ENCODE assay signal across 11 cellular contexts in genomic region chr3:175346573-175347356, GRCh38.
DNase-seq lines count a peak whose midpoint lies in the region; ATAC-seq, FAIRE-seq and TF ChIP-seq lines count a peak whose summit lies in the region.
"Had no signal": no experiment of that assay in that cellular context is flagged by ENCODE, and none has a peak within 500 bp of the region (broad histone marks: within the 10 kb centered on the region; RNA-seq: fewer than 3 reads in every experiment).

No MANE protein-coding gene starts in this region.

- ATAC-seq in GM12878 (peak; percentile 90), left lobe of liver (peak; percentile 72), HG03095 (IDR thresholded peaks at IDR 0.05; ENCODE audit: unreplicated experiment) (no peak), HG03280 (IDR thresholded peaks at IDR 0.05; ENCODE audit: unreplicated experiment) (no peak)

- no peak overlapping the region for H2AFZ ChIP-seq in GM12878 (ENCODE audit: control insufficient read depth, low read depth, low read length)

- intact Hi-C loops in GM12878 (cut with micrococcal nuclease; ENCODE audit: unreplicated experiment) = no loop called here

- no peak overlapping the region for H3K4me2 ChIP-seq in GM12878 (ENCODE audit: control insufficient read depth, insufficient read depth)

- SMC1A ChIA-PET in GM12878 (lab: Charles Lee; ENCODE audit: uncharacterized antibody, unreplicated experiment) = interaction anchor here (0.8 to 4.9 kb wide), 21 partner anchors 9 to 89 kb away, joined by 3 to 49 read pairs (median 7); no protein-coding TSS in a partner anchor

- H3K36me3 ChIP-seq in GM12878 (ENCODE audit: control insufficient read depth in 2 of 2, insufficient read depth in 2 of 2, low read length in 1 of 2) = no peaks in the 10 kb centered on the region
- H3K36me3 ChIP-seq in effector memory CD4-positive, alpha-beta T cell (ENCODE audit: control insufficient read depth, insufficient read depth, low read length) = no peaks in the 10 kb centered on the region
- H3K36me3 ChIP-seq: SJSA1, suprapubic skin had no signal

- DNase-seq in AG08395 (ENCODE audit: low spot score) = peak; percentile 81
- DNase-seq in LoVo (ENCODE audit: low spot score) = peak; percentile 11
- DNase-seq in GM12878 (ENCODE audit: low read depth, low spot score) = peak; percentile 16
- no peak for DNase-seq in left lobe of liver (ENCODE audit: low spot score)
- DNase-seq in SIG-M5 (lab: John Stamatoyannopoulos, UW) = no peak
- no peak for DNase-seq in effector memory CD4-positive, alpha-beta T cell

- H3K4me1 ChIP-seq in GM12878 (ENCODE audit: control insufficient read depth, insufficient read depth, low read length) = no peaks in the 10 kb centered on the region
- H3K4me1 ChIP-seq in effector memory CD4-positive, alpha-beta T cell (ENCODE audit: control insufficient read depth, insufficient read depth, low read length, poor library complexity, severe bottlenecking) = no peaks in the 10 kb centered on the region

- H3K9me3 ChIP-seq in GM12878 (replicated peaks; ENCODE audit: control insufficient read depth, insufficient read depth, low read length) = no peaks in the 10 kb centered on the region; the same call in 2 of the 3 replicates
- no peaks in the 10 kb centered on the region for H3K9me3 ChIP-seq in effector memory CD4-positive, alpha-beta T cell (ENCODE audit: control insufficient read depth, low read length)
- H3K9me3 ChIP-seq: SJSA1, suprapubic skin had no signal

- TF ChIP-seq RAD21 in GM12878 (IDR thresholded peaks at IDR 0.05; ENCODE audit: insufficient read depth, low read depth, low read length) = no peak

- in situ Hi-C loops in GM12878 (cut with MboI) = no loop called here

- no peaks in the 10 kb centered on the region for H3K27me3 ChIP-seq in GM12878 (replicated peaks in 1 of 2; ENCODE audit: control insufficient read depth in 2 of 2, insufficient read depth in 2 of 2, low read length in 1 of 2)
- H3K27me3 ChIP-seq in effector memory CD4-positive, alpha-beta T cell (replicated peaks; ENCODE audit: control insufficient read depth, insufficient read depth, low read length, poor library complexity, severe bottlenecking) = no peaks in the 10 kb centered on the region
- H3K27me3 ChIP-seq: SJSA1, suprapubic skin had no signal

- no peak for FAIRE-seq in GM12878 (lab: Jason Lieb, UNC)
- FAIRE-seq: G401.6 had no signal

- H4K20me1 ChIP-seq in GM12878 (ENCODE audit: control insufficient read depth, insufficient read depth) = no peaks in the 10 kb centered on the region

- no peak for TF ChIP-seq EP300 in GM12878 (IDR thresholded peaks at IDR 0.05; ENCODE audit: borderline replicate concordance in 1 of 2, control insufficient read depth in 1 of 2, low read depth in 2 of 2, low read length in 2 of 2)

- POLR2A ChIA-PET in GM12878 (lab: Charles Lee) = interaction anchor here (0.6 to 1.7 kb wide), 9 partner anchors 9 to 78 kb away, joined by 3 to 20 read pairs (median 4); no protein-coding TSS in a partner anchor

- no peak overlapping the region for H3K27ac ChIP-seq in GM12878 (ENCODE audit: control insufficient read depth, insufficient read depth)
- H3K27ac ChIP-seq in effector memory CD4-positive, alpha-beta T cell (ENCODE audit: insufficient read depth, low read length, poor library complexity, severe bottlenecking) = no peak overlapping the region
- H3K27ac ChIP-seq: SJSA1, suprapubic skin had no signal

- no peak overlapping the region for H3K4me3 ChIP-seq in GM12878
- H3K4me3 ChIP-seq in effector memory CD4-positive, alpha-beta T cell (ENCODE audit: insufficient read depth, low read depth, low read length, poor library complexity, severe bottlenecking) = no peak overlapping the region
- H3K4me3 ChIP-seq: SJSA1, suprapubic skin had no signal

- no peaks in the 10 kb centered on the region for H3K79me2 ChIP-seq in GM12878 (ENCODE audit: control insufficient read depth, insufficient read depth, low read length)

- BruUV-seq in GM12878 (replicated peaks; lab: Mats Ljungman, UMichigan) = no TSS peak

- RAD21 ChIA-PET in GM12878 (lab: Charles Lee; ENCODE audit: unreplicated experiment) = interaction anchor here (0.6 to 4.5 kb wide), 20 partner anchors 10 to 1065 kb away, joined by 3 to 52 read pairs (median 4); no protein-coding TSS in a partner anchor

- no peak for TF ChIP-seq CTCF in GM12878 (IDR thresholded peaks at IDR 0.05 in 2 of 3, conservative IDR thresholded peaks at IDR 0.05 in 1 of 3; ENCODE audit: control insufficient read depth in 2 of 3, extremely low read depth in 1 of 3, insufficient read depth in 1 of 3, low read depth in 3 of 3, low read length in 3 of 3)

- H3K9ac ChIP-seq in GM12878 (ENCODE audit: control insufficient read depth, insufficient read depth, low read length) = no peak overlapping the region

- 27% methylated on average over 8 of the region's 8 CpGs for WGBS in GM12878 (ENCODE audit: insufficient coverage, insufficient replicate concordance, low lambda C conversion rate, missing lambda C conversion rate)

- TF ChIP-seq POLR2A in GM12878 (IDR thresholded peaks at IDR 0.05; ENCODE audit: low read depth, low read length) = no peak

- CTCF ChIA-PET in GM12878 (lab: Yijun Ruan, JAX) = interaction anchor here (0.6 to 3.3 kb wide), 9 partner anchors 9 to 83 kb away, joined by 3 to 32 read pairs (median 4); no protein-coding TSS in a partner anchor

TF ChIP-seq in GM12878, 131 proteins besides CTCF, POLR2A, EP300 and RAD21 (continues in another document):
- TF ChIP-seq BHLHE40 (IDR thresholded peaks at IDR 0.05; ENCODE audit: borderline replicate concordance in 1 of 2, low read depth in 2 of 2, low read length in 1 of 2) = peak in 1 of 2 experiments; percentile 41; a peak in 1 of 4 replicates
- no peak for TF ChIP-seq ZSCAN29 (IDR thresholded peaks at IDR 0.05)
- no peak for TF ChIP-seq HCFC1 (IDR thresholded peaks at IDR 0.05; ENCODE audit: low read length)
- no peak for TF ChIP-seq HDAC6 (IDR thresholded peaks at IDR 0.05; ENCODE audit: unreplicated experiment)
- TF ChIP-seq POLR2AphosphoS5 (IDR thresholded peaks at IDR 0.05; ENCODE audit: low read length) = no peak
- TF ChIP-seq ZNF24 (IDR thresholded peaks at IDR 0.05) = no peak
- TF ChIP-seq CHD4 (IDR thresholded peaks at IDR 0.05) = no peak
- TF ChIP-seq FOS (IDR thresholded peaks at IDR 0.05; ENCODE audit: borderline replicate concordance, extremely low read depth, insufficient read length) = no peak
- TF ChIP-seq E4F1 (IDR thresholded peaks at IDR 0.05; ENCODE audit: borderline replicate concordance, partially characterized antibody) = no peak
- no peak for TF ChIP-seq JUNB (IDR thresholded peaks at IDR 0.05)
- no peak for TF ChIP-seq SIN3A (IDR thresholded peaks at IDR 0.05; ENCODE audit: low read depth, low read length)
- TF ChIP-seq ZNF217 (IDR thresholded peaks at IDR 0.05) = peak; percentile 91
- TF ChIP-seq E2F4 (IDR thresholded peaks at IDR 0.05; ENCODE audit: low read depth, low read length) = no peak
- 0 out of 2 replicates have a peak, but pooled peaks have one; percentile 14 for TF ChIP-seq IKZF1 (conservative IDR thresholded peaks at IDR 0.05)
- no peak for TF ChIP-seq SUZ12 (IDR thresholded peaks at IDR 0.05; ENCODE audit: unreplicated experiment)

Comparison
In these comparisons a context has a peak if more than half of its experiments do, and no peak if none do; other contexts are left out.
1. DNase-seq: peak in AG08395 (single experiment), LoVo (single experiment) and GM12878 (single experiment); none in left lobe of liver (single experiment), SIG-M5 (single experiment) and effector memory CD4-positive, alpha-beta T cell (0 of 3).
2. ATAC-seq: peak in GM12878 (single experiment) and left lobe of liver (single experiment); none in HG03095 (single experiment) and HG03280 (single experiment).